20 cellular contexts compared by ENCODE assay signal in genomic region chr18:46313521-46313920, GRCh38.
DNase-seq lines count a peak whose midpoint lies in the region; ATAC-seq and TF ChIP-seq lines count a peak whose summit lies in the region.
"Had no signal": no experiment of that assay in that cellular context is flagged by ENCODE, and none has a peak within 500 bp of the region (broad histone marks: within the 10 kb centered on the region; RNA-seq: fewer than 3 reads in every experiment).

No MANE protein-coding gene starts in this region.

- H3K4me1 ChIP-seq in right atrium auricular region (no peaks in the 10 kb centered on the region), neuronal stem cell (ENCODE audit: control insufficient read depth in 2 of 2, insufficient read depth in 1 of 2, low read depth in 1 of 2, low read length in 2 of 2) (no peaks in the 10 kb centered on the region)
- H3K4me1 ChIP-seq: A549, Caco-2 had no signal

- no peak overlapping the region for H3K4me2 ChIP-seq in neuronal stem cell (ENCODE audit: insufficient read depth, low read length, poor library complexity, severe bottlenecking)
- H3K4me2 ChIP-seq: A549; BLaER1 treated with 17β-estradiol and CSF1 and Interleukin-3, amounts not matched to agents 10 nM and 100 nM had no signal

- no peak overlapping the region for H2BK15ac ChIP-seq in neuronal stem cell (ENCODE audit: low read length)

- H3K27ac Mint-ChIP-seq in type B pancreatic cell: no peak overlapping the region
- H3K27ac Mint-ChIP-seq in activated CD8-positive, alpha-beta T cell treated with anti-CD3 and anti-CD28 coated beads, Interleukin-2, amount 10 ng/mL, durations not matched to agents 7 days and 5 days: no peak overlapping the region
- H3K27ac Mint-ChIP-seq: B cell; CD4-positive, alpha-beta T cell; CD8-positive, alpha-beta T cell had no signal

- no peaks in the 10 kb centered on the region for H3K4me1 Mint-ChIP-seq in type B pancreatic cell (ENCODE audit: unreplicated experiment)
- H3K4me1 Mint-ChIP-seq in activated CD8-positive, alpha-beta T cell treated with anti-CD3 and anti-CD28 coated beads, Interleukin-2, amount 10 ng/mL, durations not matched to agents 7 days and 5 days (ENCODE audit: low read depth): no peaks in the 10 kb centered on the region
- H3K4me1 Mint-ChIP-seq: B cell had no signal

- intact Hi-C loops in cardiac septum (cut with DNase I): no loop called here

- no peak overlapping the region for H4K91ac ChIP-seq in neuronal stem cell (ENCODE audit: low read depth, low read length, poor library complexity)

- TF ChIP-seq CTCF in right atrium auricular region (IDR thresholded peaks at IDR 0.05): no peak
- TF ChIP-seq CTCF in type B pancreatic cell (conservative IDR thresholded peaks at IDR 0.05): no peak

- H3K4ac ChIP-seq in neuronal stem cell (ENCODE audit: low read length): no peak overlapping the region

- no peaks in the 10 kb centered on the region for H3K9me3 Mint-ChIP-seq in type B pancreatic cell
- no peaks in the 10 kb centered on the region for H3K9me3 Mint-ChIP-seq in activated CD8-positive, alpha-beta T cell treated with anti-CD3 and anti-CD28 coated beads, Interleukin-2, amount 10 ng/mL, durations not matched to agents 7 days and 5 days (ENCODE audit: insufficient read depth)
- H3K9me3 Mint-ChIP-seq: CD4-positive, alpha-beta T cell; CD8-positive, alpha-beta T cell had no signal

- no peaks in the 10 kb centered on the region for H3K27me3 ChIP-seq in right atrium auricular region
- peaks cover 0 to 46% (median 0%) of the 10 kb centered on the region in 3 experiments for H3K27me3 ChIP-seq in neuronal stem cell (ENCODE audit: control insufficient read depth in 3 of 3, insufficient read depth in 3 of 3, low read depth in 1 of 3, low read length in 3 of 3)
- H3K27me3 ChIP-seq: BLaER1 treated with 17β-estradiol and CSF1 and Interleukin-3, amounts not matched to agents 10 nM and 100 nM had no signal

- peak overlapping the region; percentile 1 for H3K18ac ChIP-seq in neuronal stem cell (ENCODE audit: low read length)

- no peak overlapping the region for H2AK5ac ChIP-seq in neuronal stem cell (ENCODE audit: low read depth, low read length)

- H3K79me1 ChIP-seq in neuronal stem cell (ENCODE audit: low read depth, low read length): no peaks in the 10 kb centered on the region

- no peak overlapping the region for H2BK5ac ChIP-seq in neuronal stem cell (ENCODE audit: low read length)

- WGBS in neuronal stem cell (ENCODE audit: extremely low coverage in 2 of 2, insufficient read length in 2 of 2, insufficient replicate concordance in 1 of 2), 2 donors: no CpG with 5 or more reads among the region's 6 CpGs

- no peak for ATAC-seq in activated CD8-positive, alpha-beta T cell treated with anti-CD3 and anti-CD28 coated beads, Interleukin-2, amount 10 ng/mL, durations not matched to agents 7 days and 5 days
- ATAC-seq in GM19324 (IDR thresholded peaks at IDR 0.05; ENCODE audit: low FRiP score, unreplicated experiment): no peak
- ATAC-seq: A549; CD8-positive, alpha-beta T cell had no signal

- H3K9me3 ChIP-seq in right atrium auricular region (no peaks in the 10 kb centered on the region), neuronal stem cell (replicated peaks in 1 of 2; ENCODE audit: control insufficient read depth in 2 of 2, insufficient read depth in 1 of 2, low read depth in 1 of 2, low read length in 2 of 2) (no peaks in the 10 kb centered on the region)
- H3K9me3 ChIP-seq: A549; BLaER1 treated with 17β-estradiol and CSF1 and Interleukin-3, amounts not matched to agents 10 nM and 100 nM; Caco-2 had no signal

- no peaks in the 10 kb centered on the region for H3K36me3 Mint-ChIP-seq in type B pancreatic cell
- H3K36me3 Mint-ChIP-seq in activated CD8-positive, alpha-beta T cell treated with anti-CD3 and anti-CD28 coated beads, Interleukin-2, amount 10 ng/mL, durations not matched to agents 7 days and 5 days (ENCODE audit: low read depth): no peaks in the 10 kb centered on the region
- H3K36me3 Mint-ChIP-seq: CD8-positive, alpha-beta T cell had no signal

- H2AFZ ChIP-seq in neuronal stem cell (ENCODE audit: low read length): no peak overlapping the region

- POLR2A ChIA-PET in activated CD8-positive, alpha-beta T cell treated with anti-CD3 and anti-CD28 coated beads, Interleukin-2, amount 10 ng/mL, durations not matched to agents 7 days and 5 days (lab: Charles Lee): no interaction called here

- H3K36me3 ChIP-seq in right atrium auricular region (no peaks in the 10 kb centered on the region), neuronal stem cell (replicated peaks in 1 of 2; ENCODE audit: control insufficient read depth in 2 of 2, insufficient read depth in 2 of 2, low read length in 2 of 2) (no peaks in the 10 kb centered on the region)
- H3K36me3 ChIP-seq: BLaER1 treated with 17β-estradiol and CSF1 and Interleukin-3, amounts not matched to agents 10 nM and 100 nM had no signal

- no peak overlapping the region for H2BK120ac ChIP-seq in neuronal stem cell (ENCODE audit: low read depth, low read length)

- no peak overlapping the region for H3K23ac ChIP-seq in neuronal stem cell (ENCODE audit: low read depth, low read length, poor library complexity)

- no peak overlapping the region for H2BK12ac ChIP-seq in neuronal stem cell (ENCODE audit: low read length)

- no peak overlapping the region for H3K9ac ChIP-seq in neuronal stem cell (ENCODE audit: low read depth, low read length, poor library complexity)
- H3K9ac ChIP-seq: BLaER1 treated with 17β-estradiol and CSF1 and Interleukin-3, amounts not matched to agents 10 nM and 100 nM had no signal

- no peak overlapping the region for H3K27ac ChIP-seq in right atrium auricular region
- no peak overlapping the region for H3K27ac ChIP-seq in neuronal stem cell (replicated peaks; ENCODE audit: low read length)
- H3K27ac ChIP-seq: 22Rv1; A549; BLaER1 treated with 17β-estradiol and CSF1 and Interleukin-3, amounts not matched to agents 10 nM and 100 nM; C4-2B had no signal

- DNase-seq in cardiac septum (ENCODE audit: low spot score): peak; percentile 43
- no peak for DNase-seq in right atrium auricular region (ENCODE audit: low spot score)
- DNase-seq in mesenteric fat pad (ENCODE audit: low spot score): peak; percentile 79
- DNase-seq in neuronal stem cell (ENCODE audit: low spot score): no peak
- DNase-seq in type B pancreatic cell (ENCODE audit: extremely low spot score, unreplicated experiment): peak; percentile 48
- DNase-seq in activated CD8-positive, alpha-beta T cell treated with anti-CD3 and anti-CD28 coated beads, Interleukin-2, amount 10 ng/mL, durations not matched to agents 7 days and 5 days: no peak
- no peak for DNase-seq in NCI-H345 (lab: John Stamatoyannopoulos, UW)
- DNase-seq: AML-193; Caco-2; Calu3; CD4-positive, alpha-beta T cell; CD8-positive, alpha-beta T cell; DMS79 treated with DMSO at 0.1 percent for 48 hours; GF-D8 had no signal

- H3K14ac ChIP-seq in neuronal stem cell (ENCODE audit: low read length): no peak overlapping the region

- H3K27me3 Mint-ChIP-seq in type B pancreatic cell: peaks cover 5% of the 10 kb centered on the region
- H3K27me3 Mint-ChIP-seq in activated CD8-positive, alpha-beta T cell treated with anti-CD3 and anti-CD28 coated beads, Interleukin-2, amount 10 ng/mL, durations not matched to agents 7 days and 5 days (ENCODE audit: low read depth): peaks cover 3% of the 10 kb centered on the region
- H3K27me3 Mint-ChIP-seq: CD4-positive, alpha-beta T cell had no signal

- no peak overlapping the region for H3K4me3 Mint-ChIP-seq in type B pancreatic cell
- no peak overlapping the region for H3K4me3 Mint-ChIP-seq in activated CD8-positive, alpha-beta T cell treated with anti-CD3 and anti-CD28 coated beads, Interleukin-2, amount 10 ng/mL, durations not matched to agents 7 days and 5 days
- H3K4me3 Mint-ChIP-seq: B cell; CD4-positive, alpha-beta T cell; CD8-positive, alpha-beta T cell had no signal

- CTCF ChIA-PET in activated CD8-positive, alpha-beta T cell treated with anti-CD3 and anti-CD28 coated beads, Interleukin-2, amount 10 ng/mL, durations not matched to agents 7 days and 5 days (lab: Charles Lee): no interaction called here

- H4K8ac ChIP-seq in neuronal stem cell (ENCODE audit: low read depth, low read length): no peak overlapping the region

- no peak overlapping the region for H3K4me3 ChIP-seq in right atrium auricular region
- no peak overlapping the region for H3K4me3 ChIP-seq in neuronal stem cell (ENCODE audit: low read length in 2 of 2)
- H3K4me3 ChIP-seq: A549; BLaER1 treated with 17β-estradiol and CSF1 and Interleukin-3, amounts not matched to agents 10 nM and 100 nM had no signal

Comparison
In these comparisons a context has a peak if more than half of its experiments do, and no peak if none do; other contexts are left out.
1. DNase-seq: peak in cardiac septum (single experiment), mesenteric fat pad (single experiment) and type B pancreatic cell (single experiment); none in right atrium auricular region (single experiment), neuronal stem cell (single experiment), activated CD8-positive, alpha-beta T cell treated with anti-CD3 and anti-CD28 coated beads, Interleukin-2, amount 10 ng/mL, durations not matched to agents 7 days and 5 days (single experiment) and NCI-H345 (single experiment).